In genomic region chr4:65658117-65658516, GRCh38 we compare ENCODE assay signal across 13 cellular contexts. TPM values are rescaled to one million over a fixed set of nuclear protein-coding genes. Genes with fewer than 3 reads are reported as not detected.
A peak's percentile ranks its signal among the peaks of the same experiment; 100 is the strongest.
DNase-seq lines count a peak whose midpoint lies in the region; ATAC-seq and TF ChIP-seq lines count a peak whose summit lies in the region.
"Had no signal": no experiment of that assay in that cellular context is flagged by ENCODE, and none has a peak within 500 bp of the region (broad histone marks: within the 10 kb centered on the region; RNA-seq: fewer than 3 reads in every experiment).

No MANE protein-coding gene starts in this region.

- H3K23ac ChIP-seq in mesendoderm (ENCODE audit: low read length), result no peak overlapping the region

- H3K9ac ChIP-seq in mesendoderm (ENCODE audit: low read length), result no peak overlapping the region

- ATAC-seq in GM23338 (peak; percentile 81), WTC11 (peak; percentile 78), sciatic nerve (no peak)
- ATAC-seq: CD8-positive, alpha-beta T cell; HCT116 had no signal

- WGBS in mesendoderm (ENCODE audit: extremely low coverage, insufficient coverage, low lambda C conversion rate), result no CpG with 5 or more reads among the region's 1 CpG

- no peaks in the 10 kb centered on the region for H4K20me1 ChIP-seq in GM23338 (replicated peaks; ENCODE audit: insufficient read depth)

- H3K4me3 Mint-ChIP-seq in GM23338 (no peak overlapping the region), WTC11 (no peak overlapping the region)
- no peak overlapping the region for H3K4me3 Mint-ChIP-seq in activated T-helper 2 cell treated with anti-CD3 and anti-CD28 coated beads, Interferon-gamma antibody, Interleukin-2, Interleukin-4, amounts not matched to agents 10 μg/mL and 5 μg/mL and 100 μg/mL, durations not matched to agents 14 hours and 24 hours and 36 hours (ENCODE audit: low read depth)
- no peak overlapping the region for H3K4me3 Mint-ChIP-seq in activated CD4-positive, alpha-beta memory T cell treated with anti-CD3 and anti-CD28 coated beads for 36 hours
- H3K4me3 Mint-ChIP-seq: CD8-positive, alpha-beta T cell had no signal

- CTCF ChIA-PET in WTC11 (lab: Charles Lee), result interaction anchor here (0.7 to 1.2 kb wide), 2 partner anchors 22 to 303 kb away, joined by 3 to 4 read pairs; no protein-coding TSS in a partner anchor
- CTCF ChIA-PET in activated CD4-positive, alpha-beta memory T cell treated with anti-CD3 and anti-CD28 coated beads for 36 hours (lab: Charles Lee), result interaction anchor here (0.6 kb wide), 1 partner anchor 1077 kb away, joined by 3 read pairs; no protein-coding TSS in a partner anchor

- no peak overlapping the region for H4K5ac ChIP-seq in mesendoderm (ENCODE audit: low read length)

- H3K27me3 ChIP-seq in GM23338 (ENCODE audit: insufficient read depth) (no peaks in the 10 kb centered on the region), mesendoderm (ENCODE audit: insufficient read depth, low read length, poor library complexity) (no peaks in the 10 kb centered on the region)

- H3K36me3 ChIP-seq in GM23338 (ENCODE audit: insufficient read depth) (no peaks in the 10 kb centered on the region), mesendoderm (ENCODE audit: control insufficient read depth, insufficient read depth, low read length) (no peaks in the 10 kb centered on the region)

- H3K36me3 Mint-ChIP-seq in GM23338 (ENCODE audit: low read depth) (no peaks in the 10 kb centered on the region), WTC11 (no peaks in the 10 kb centered on the region)
- no peaks in the 10 kb centered on the region for H3K36me3 Mint-ChIP-seq in activated T-helper 2 cell treated with anti-CD3 and anti-CD28 coated beads, Interferon-gamma antibody, Interleukin-2, Interleukin-4, amounts not matched to agents 10 μg/mL and 5 μg/mL and 100 μg/mL, durations not matched to agents 14 hours and 24 hours and 36 hours (ENCODE audit: low read depth)
- no peaks in the 10 kb centered on the region for H3K36me3 Mint-ChIP-seq in activated CD4-positive, alpha-beta memory T cell treated with anti-CD3 and anti-CD28 coated beads for 36 hours
- H3K36me3 Mint-ChIP-seq: CD8-positive, alpha-beta T cell had no signal

- H3F3A ChIP-seq in GM23338 (replicated peaks; ENCODE audit: low read depth), result no peaks in the 10 kb centered on the region

- no peak overlapping the region for H2AFZ ChIP-seq in GM23338

- no peak overlapping the region for H3K4ac ChIP-seq in mesendoderm (ENCODE audit: low read depth, low read length)

- H3K27ac ChIP-seq in GM23338 (ENCODE audit: low read depth), result no peak overlapping the region
- no peak overlapping the region for H3K27ac ChIP-seq in mesendoderm (ENCODE audit: low read depth, low read length)
- H3K27ac ChIP-seq in substantia nigra (ENCODE audit: low read depth, low read length, poor library complexity, severe bottlenecking), result no peak overlapping the region

- peaks cover 60% of the 10 kb centered on the region for H3K4me1 Mint-ChIP-seq in GM23338
- peaks cover 60% of the 10 kb centered on the region for H3K4me1 Mint-ChIP-seq in WTC11
- no peaks in the 10 kb centered on the region for H3K4me1 Mint-ChIP-seq in activated T-helper 2 cell treated with anti-CD3 and anti-CD28 coated beads, Interferon-gamma antibody, Interleukin-2, Interleukin-4, amounts not matched to agents 10 μg/mL and 5 μg/mL and 100 μg/mL, durations not matched to agents 14 hours and 24 hours and 36 hours (ENCODE audit: low read depth)
- H3K4me1 Mint-ChIP-seq in activated CD4-positive, alpha-beta memory T cell treated with anti-CD3 and anti-CD28 coated beads for 36 hours (ENCODE audit: low read depth), result no peaks in the 10 kb centered on the region

- H3K4me3 ChIP-seq in GM23338, result no peak overlapping the region
- no peak overlapping the region for H3K4me3 ChIP-seq in mesendoderm (ENCODE audit: low read length)

- no peak overlapping the region for H2BK15ac ChIP-seq in mesendoderm (replicated peaks; ENCODE audit: low read depth)

- H3K56ac ChIP-seq in mesendoderm (ENCODE audit: low read length), result no peak overlapping the region

- no peaks in the 10 kb centered on the region for H3K79me2 ChIP-seq in GM23338 (replicated peaks; ENCODE audit: insufficient read depth)
- H3K79me2 ChIP-seq in mesendoderm (ENCODE audit: control insufficient read depth, insufficient read depth, low read length), result no peaks in the 10 kb centered on the region

- H2BK5ac ChIP-seq in mesendoderm (ENCODE audit: low read length), result no peak overlapping the region

- no peak overlapping the region for H2AK5ac ChIP-seq in mesendoderm (ENCODE audit: low read length)

- no peak overlapping the region for H2BK120ac ChIP-seq in mesendoderm (ENCODE audit: low read depth, low read length)

- POLR2A ChIA-PET in WTC11 (lab: Charles Lee), result no interaction called here
- POLR2A ChIA-PET in activated CD4-positive, alpha-beta memory T cell treated with anti-CD3 and anti-CD28 coated beads for 36 hours (lab: Charles Lee), result no interaction called here

- H3K9me2 ChIP-seq in GM23338 (ENCODE audit: insufficient read depth), result no peaks in the 10 kb centered on the region

- intact Hi-C loops in activated T-helper 2 cell treated with anti-CD3 and anti-CD28 coated beads, Interferon-gamma antibody, Interleukin-2, Interleukin-4, amounts not matched to agents 10 μg/mL and 5 μg/mL and 100 μg/mL, durations not matched to agents 14 hours and 24 hours and 36 hours (cut with micrococcal nuclease), result no loop called here
- intact Hi-C loops in activated CD4-positive, alpha-beta memory T cell treated with anti-CD3 and anti-CD28 coated beads for 36 hours (cut with micrococcal nuclease), result no loop called here
- intact Hi-C loops in sciatic nerve (cut with DNase I), result no loop called here

- no peak for TF ChIP-seq CTCF in GM23338 (conservative IDR thresholded peaks at IDR 0.05; ENCODE audit: low read depth in 2 of 2)
- no peak for TF ChIP-seq CTCF in WTC11 (IDR thresholded peaks at IDR 0.05)

- peak; percentile 24 for DNase-seq in GM23338 (ENCODE audit: low spot score)
- DNase-seq in NCI-H187 treated with DMSO at 0.1 percent for 48 hours (lab: John Stamatoyannopoulos, UW), result peak; percentile 36
- no peak for DNase-seq in WTC11 (ENCODE audit: low spot score)
- peak; percentile 11 for DNase-seq in mesendoderm
- DNase-seq in substantia nigra (lab: John Stamatoyannopoulos, UW), result no peak
- DNase-seq in activated T-helper 2 cell treated with anti-CD3 and anti-CD28 coated beads, Interferon-gamma antibody, Interleukin-2, Interleukin-4, amounts not matched to agents 10 μg/mL and 5 μg/mL and 100 μg/mL, durations not matched to agents 14 hours and 24 hours and 36 hours (ENCODE audit: low spot score), result no peak
- no peak for DNase-seq in activated CD4-positive, alpha-beta memory T cell treated with anti-CD3 and anti-CD28 coated beads for 36 hours
- DNase-seq in sciatic nerve (ENCODE audit: low spot score), result no peak
- DNase-seq: CD8-positive, alpha-beta T cell; SHP77 treated with DMSO at 0.1 percent for 48 hours; T-helper 2 cell had no signal

- no peak overlapping the region for H4K8ac ChIP-seq in mesendoderm (ENCODE audit: low read depth, low read length)

- H3K27ac Mint-ChIP-seq in GM23338 (peak overlapping the region; percentile 52; the same call in 1 of the 2 replicates), WTC11 (no peak overlapping the region)
- no peak overlapping the region for H3K27ac Mint-ChIP-seq in activated T-helper 2 cell treated with anti-CD3 and anti-CD28 coated beads, Interferon-gamma antibody, Interleukin-2, Interleukin-4, amounts not matched to agents 10 μg/mL and 5 μg/mL and 100 μg/mL, durations not matched to agents 14 hours and 24 hours and 36 hours
- no peak overlapping the region for H3K27ac Mint-ChIP-seq in activated CD4-positive, alpha-beta memory T cell treated with anti-CD3 and anti-CD28 coated beads for 36 hours
- H3K27ac Mint-ChIP-seq: CD8-positive, alpha-beta T cell had no signal

- H3K9me3 Mint-ChIP-seq in GM23338 (no peaks in the 10 kb centered on the region), WTC11 (no peaks in the 10 kb centered on the region)
- no peaks in the 10 kb centered on the region for H3K9me3 Mint-ChIP-seq in activated T-helper 2 cell treated with anti-CD3 and anti-CD28 coated beads, Interferon-gamma antibody, Interleukin-2, Interleukin-4, amounts not matched to agents 10 μg/mL and 5 μg/mL and 100 μg/mL, durations not matched to agents 14 hours and 24 hours and 36 hours
- no peaks in the 10 kb centered on the region for H3K9me3 Mint-ChIP-seq in activated CD4-positive, alpha-beta memory T cell treated with anti-CD3 and anti-CD28 coated beads for 36 hours

- H3K27me3 Mint-ChIP-seq in GM23338 (ENCODE audit: insufficient read depth, low read depth, poor library complexity) (no peaks in the 10 kb centered on the region), WTC11 (ENCODE audit: low read depth) (no peaks in the 10 kb centered on the region)
- no peaks in the 10 kb centered on the region for H3K27me3 Mint-ChIP-seq in activated T-helper 2 cell treated with anti-CD3 and anti-CD28 coated beads, Interferon-gamma antibody, Interleukin-2, Interleukin-4, amounts not matched to agents 10 μg/mL and 5 μg/mL and 100 μg/mL, durations not matched to agents 14 hours and 24 hours and 36 hours (ENCODE audit: low read depth)
- H3K27me3 Mint-ChIP-seq in activated CD4-positive, alpha-beta memory T cell treated with anti-CD3 and anti-CD28 coated beads for 36 hours, result no peaks in the 10 kb centered on the region

- H3K18ac ChIP-seq in mesendoderm (ENCODE audit: low read length), result no peak overlapping the region

- no peaks in the 10 kb centered on the region for H3K79me1 ChIP-seq in mesendoderm (ENCODE audit: low read length)

- H3K4me1 ChIP-seq in GM23338 (ENCODE audit: insufficient read depth), result peaks cover 52% of the 10 kb centered on the region
- H3K4me1 ChIP-seq in mesendoderm (ENCODE audit: control insufficient read depth, low read depth, low read length), result no peaks in the 10 kb centered on the region

- H3K4me2 ChIP-seq in GM23338 (peak overlapping the region; percentile 39; the same call in 1 of the 2 replicates), mesendoderm (ENCODE audit: low read length) (no peak overlapping the region)

TF ChIP-seq in GM23338, 12 proteins besides CTCF, POLR2A, EP300 and RAD21 (continues in another document):
- no peak for TF ChIP-seq EZH2phosphoT487 (IDR thresholded peaks at IDR 0.05; ENCODE audit: unreplicated experiment)

TF ChIP-seq in WTC11, 78 proteins besides CTCF, POLR2A, EP300 and RAD21 (continues in another document):
- TF ChIP-seq ELF4 (CRISPR knock-in tag; IDR thresholded peaks at IDR 0.05; ENCODE audit: low read depth), result no peak

RNA-seq across cellular contexts. Expression of gene EPHA5, which starts 12.2 kb away (rescaled TPM):
- total RNA-seq in GM23338 (2014; rRNA removed; shearing (Covaris generic)), result 0.12 and 0.24 TPM in 2 replicates
- polyA plus RNA-seq in GM23338 (2016; fragmentation: Nextera tagmentation; extraction: Ambion mirVana), result 0.05 and 0.07 TPM in 2 replicates
- total RNA-seq in WTC11 (2021), result 0.04 to 0.09 TPM (median 0.09 TPM) in 3 replicates
- 0.03 TPM for polyA plus RNA-seq in mesendoderm (2013, experiment 1 of 2)
- polyA plus RNA-seq in mesendoderm (2013, experiment 2 of 2), result 0.01 TPM
- total RNA-seq in activated T-helper 2 cell treated with anti-CD3 and anti-CD28 coated beads, Interferon-gamma antibody, Interleukin-2, Interleukin-4, amounts not matched to agents 10 μg/mL and 5 μg/mL and 100 μg/mL, durations not matched to agents 14 hours and 24 hours and 36 hours, result not detected in 2 replicates
- total RNA-seq in activated CD4-positive, alpha-beta memory T cell treated with anti-CD3 and anti-CD28 coated beads for 36 hours, result not detected
- 8.9 TPM for total RNA-seq in sciatic nerve
- total RNA-seq: CD8-positive, alpha-beta T cell; HT1080 had no signal

Comparison
In these comparisons a context has a peak if more than half of its experiments do, and no peak if none do; other contexts are left out.
1. DNase-seq: peak in GM23338 (single experiment), NCI-H187 treated with DMSO at 0.1 percent for 48 hours (single experiment) and mesendoderm (single experiment); none in WTC11 (single experiment), substantia nigra (0 of 49), activated T-helper 2 cell treated with anti-CD3 and anti-CD28 coated beads, Interferon-gamma antibody, Interleukin-2, Interleukin-4, amounts not matched to agents 10 μg/mL and 5 μg/mL and 100 μg/mL, durations not matched to agents 14 hours and 24 hours and 36 hours (single experiment), activated CD4-positive, alpha-beta memory T cell treated with anti-CD3 and anti-CD28 coated beads for 36 hours (single experiment) and sciatic nerve (single experiment).